ENCODE assay signal across 8 cellular contexts in the genomic region with DNA sequence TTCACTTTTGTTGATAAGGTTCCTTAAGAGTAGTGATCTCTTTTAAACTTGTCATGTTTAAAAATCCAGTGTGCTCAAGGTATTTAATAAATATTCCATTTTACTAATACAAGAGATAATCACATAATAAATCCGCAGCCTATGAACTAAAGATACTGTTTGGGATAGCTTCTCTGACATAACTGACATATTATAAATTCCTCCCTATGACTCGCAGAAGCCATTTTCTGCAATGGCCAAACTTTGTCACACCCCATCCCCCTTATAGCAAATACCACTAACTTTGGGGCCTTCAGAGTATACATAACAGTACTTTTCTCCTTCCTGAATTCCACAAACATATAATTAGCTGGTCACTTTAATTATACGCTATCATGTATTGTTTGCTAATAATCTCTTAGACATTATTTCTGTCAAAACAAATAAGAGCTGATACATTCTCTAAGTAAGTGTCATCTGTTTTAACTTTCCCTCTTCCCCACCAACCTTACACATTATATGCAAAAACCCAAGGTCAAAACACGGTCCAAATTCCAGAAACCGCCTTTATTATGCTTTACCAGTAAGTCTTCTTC. TPM values are rescaled to one million over a fixed set of nuclear protein-coding genes. Genes with fewer than 3 reads are reported as not detected.
DNase-seq lines count a peak whose midpoint lies in the region; ATAC-seq and TF ChIP-seq lines count a peak whose summit lies in the region.

No MANE protein-coding gene starts in this region.

- TF ChIP-seq CTCF in HFF-Myc (IDR thresholded peaks at IDR 0.05; ENCODE audit: low read depth, low read length, missing control alignments) (no peak), right lobe of liver (IDR thresholded peaks at IDR 0.05) (no peak)

- no peak for TF ChIP-seq POLR2A in right lobe of liver (IDR thresholded peaks at IDR 0.05)

- H3K27ac ChIP-seq in right lobe of liver = no peak overlapping the region

- H3K36me3 Mint-ChIP-seq in activated naive CD8-positive, alpha-beta T cell treated with anti-CD3 and anti-CD28 coated beads for 36 hours = peaks cover 30% of the 10 kb centered on the region

- H3K36me3 ChIP-seq in right lobe of liver = no peaks in the 10 kb centered on the region

- peaks cover 0 to 14% (median 5%) of the 10 kb centered on the region in 4 donors for H3K4me1 ChIP-seq in right lobe of liver

- no peaks in the 10 kb centered on the region for H3K9me3 Mint-ChIP-seq in activated naive CD8-positive, alpha-beta T cell treated with anti-CD3 and anti-CD28 coated beads for 36 hours

- ATAC-seq in right lobe of liver (no peak), HG02885 (IDR thresholded peaks at IDR 0.05; ENCODE audit: poor library complexity, unreplicated experiment) (no peak), HG02763 (IDR thresholded peaks at IDR 0.05; ENCODE audit: unreplicated experiment) (no peak)

- peak overlapping the region; percentile 97 for H3K4me3 Mint-ChIP-seq in activated naive CD8-positive, alpha-beta T cell treated with anti-CD3 and anti-CD28 coated beads for 36 hours

- DNase-seq in AG08395 (ENCODE audit: low spot score) (peak; percentile 50), HFF-Myc (ENCODE audit: extremely low read depth, low read depth) (no peak), right lobe of liver (no peak), retina (no peak), NCI-H2081 (lab: John Stamatoyannopoulos, UW) (no peak)
- no peak for DNase-seq in activated naive CD8-positive, alpha-beta T cell treated with anti-CD3 and anti-CD28 coated beads for 36 hours

- H3K27me3 ChIP-seq in right lobe of liver = no peaks in the 10 kb centered on the region

- no peaks in the 10 kb centered on the region for H3K9me3 ChIP-seq in right lobe of liver

- peaks cover 39% of the 10 kb centered on the region for H3K4me1 Mint-ChIP-seq in activated naive CD8-positive, alpha-beta T cell treated with anti-CD3 and anti-CD28 coated beads for 36 hours

- WGBS in right lobe of liver (ENCODE audit: insufficient coverage, low coverage, low lambda C conversion rate, missing lambda C conversion rate) = 55% methylated on average over 5 of the region's 5 CpGs

- H3K4me3 ChIP-seq in HFF-Myc (replicated peaks; ENCODE audit: low read depth, low read length) (peak overlapping the region; percentile 92), right lobe of liver (peak overlapping the region; percentile 79 to 91 (median 85))

- H3K27ac Mint-ChIP-seq in activated naive CD8-positive, alpha-beta T cell treated with anti-CD3 and anti-CD28 coated beads for 36 hours = peak overlapping the region; percentile 100

- H3K27me3 Mint-ChIP-seq in activated naive CD8-positive, alpha-beta T cell treated with anti-CD3 and anti-CD28 coated beads for 36 hours = peaks cover 4% of the 10 kb centered on the region

- intact Hi-C loops in right lobe of liver (cut with DNase I) = loop anchor here in 1 of 2 donors (10.0 kb wide), 1 partner anchor 88 kb away; no protein-coding TSS in a partner anchor

RNA-seq across cellular contexts. Expression of a gene that starts 1.1 kb away (rescaled TPM):
- total RNA-seq in activated naive CD8-positive, alpha-beta T cell treated with anti-CD3 and anti-CD28 coated beads for 36 hours = 10 to 100 TPM; 20.4 to 24.1 TPM
- total RNA-seq in right lobe of liver = 1 to 10 TPM; 3.9 to 5.1 (median 4.5) TPM

RNA-seq across cellular contexts. Expression of a gene that starts 32.4 kb away (rescaled TPM):
- total RNA-seq in activated naive CD8-positive, alpha-beta T cell treated with anti-CD3 and anti-CD28 coated beads for 36 hours = 10 to 100 TPM in 1 of 2 experiments, 1 to 10 TPM in 1; 8.9 to 10.1 TPM
- total RNA-seq in right lobe of liver = under 1 TPM; 0.15 to 0.99 (median 0.72) TPM

Comparison
In these comparisons a context has a peak if more than half of its experiments do, and no peak if none do; other contexts are left out.
1. RNA of a gene that starts 32.4 kb away (total RNA-seq): 8.9 to 10.1 TPM in activated naive CD8-positive, alpha-beta T cell treated with anti-CD3 and anti-CD28 coated beads for 36 hours; 0.15 to 0.99 TPM in right lobe of liver; every median in the first group is over 4 times any median in the second.